In the genomic region with DNA sequence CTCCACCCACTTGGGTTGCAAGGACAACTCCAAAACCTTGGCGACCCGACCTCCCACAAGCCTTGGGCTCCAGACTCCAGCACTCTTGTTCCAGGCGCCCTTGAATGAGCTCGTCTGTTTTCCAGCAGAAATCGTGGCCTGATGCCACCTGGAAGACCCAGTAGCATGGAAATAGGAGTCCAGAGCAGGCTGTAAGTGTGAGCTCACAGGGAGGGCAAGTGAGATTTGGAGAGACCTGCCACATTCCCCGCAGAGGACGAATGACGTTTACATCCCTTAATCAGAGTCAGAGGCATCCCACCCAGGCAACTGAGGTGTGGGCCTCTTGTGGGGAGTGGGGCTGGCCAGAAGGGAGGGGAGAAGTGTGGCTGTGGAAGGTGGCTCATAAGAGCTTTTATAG, we compare ENCODE assay signal across 1 cellular context.
TF ChIP-seq lines count a peak whose summit lies in the region.

No MANE protein-coding gene starts in this region.

TF ChIP-seq in WTC11, 78 proteins besides CTCF, POLR2A, EP300 and RAD21 (continued from another document):
- TF ChIP-seq, protein P1, sequence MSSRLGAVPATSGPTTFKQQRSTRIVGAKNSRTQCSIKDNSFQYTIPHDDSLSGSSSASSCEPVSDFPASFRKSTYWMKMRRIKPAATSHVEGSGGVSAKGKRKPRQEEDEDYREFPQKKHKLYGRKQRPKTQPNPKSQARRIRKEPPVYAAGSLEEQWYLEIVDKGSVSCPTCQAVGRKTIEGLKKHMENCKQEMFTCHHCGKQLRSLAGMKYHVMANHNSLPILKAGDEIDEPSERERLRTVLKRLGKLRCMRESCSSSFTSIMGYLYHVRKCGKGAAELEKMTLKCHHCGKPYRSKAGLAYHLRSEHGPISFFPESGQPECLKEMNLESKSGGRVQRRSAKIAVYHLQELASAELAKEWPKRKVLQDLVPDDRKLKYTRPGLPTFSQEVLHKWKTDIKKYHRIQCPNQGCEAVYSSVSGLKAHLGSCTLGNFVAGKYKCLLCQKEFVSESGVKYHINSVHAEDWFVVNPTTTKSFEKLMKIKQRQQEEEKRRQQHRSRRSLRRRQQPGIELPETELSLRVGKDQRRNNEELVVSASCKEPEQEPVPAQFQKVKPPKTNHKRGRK (CRISPR knock-in tag; IDR thresholded peaks at IDR 0.05; ENCODE audit: borderline replicate concordance): no peak
- TF ChIP-seq, protein P2, sequence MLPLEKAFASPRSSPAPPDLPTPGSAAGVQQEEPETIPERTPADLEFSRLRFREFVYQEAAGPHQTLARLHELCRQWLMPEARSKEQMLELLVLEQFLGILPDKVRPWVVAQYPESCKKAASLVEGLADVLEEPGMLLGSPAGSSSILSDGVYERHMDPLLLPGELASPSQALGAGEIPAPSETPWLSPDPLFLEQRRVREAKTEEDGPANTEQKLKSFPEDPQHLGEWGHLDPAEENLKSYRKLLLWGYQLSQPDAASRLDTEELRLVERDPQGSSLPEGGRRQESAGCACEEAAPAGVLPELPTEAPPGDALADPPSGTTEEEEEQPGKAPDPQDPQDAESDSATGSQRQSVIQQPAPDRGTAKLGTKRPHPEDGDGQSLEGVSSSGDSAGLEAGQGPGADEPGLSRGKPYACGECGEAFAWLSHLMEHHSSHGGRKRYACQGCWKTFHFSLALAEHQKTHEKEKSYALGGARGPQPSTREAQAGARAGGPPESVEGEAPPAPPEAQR (CRISPR knock-in tag; IDR thresholded peaks at IDR 0.05): no peak
- TF ChIP-seq, protein P3, sequence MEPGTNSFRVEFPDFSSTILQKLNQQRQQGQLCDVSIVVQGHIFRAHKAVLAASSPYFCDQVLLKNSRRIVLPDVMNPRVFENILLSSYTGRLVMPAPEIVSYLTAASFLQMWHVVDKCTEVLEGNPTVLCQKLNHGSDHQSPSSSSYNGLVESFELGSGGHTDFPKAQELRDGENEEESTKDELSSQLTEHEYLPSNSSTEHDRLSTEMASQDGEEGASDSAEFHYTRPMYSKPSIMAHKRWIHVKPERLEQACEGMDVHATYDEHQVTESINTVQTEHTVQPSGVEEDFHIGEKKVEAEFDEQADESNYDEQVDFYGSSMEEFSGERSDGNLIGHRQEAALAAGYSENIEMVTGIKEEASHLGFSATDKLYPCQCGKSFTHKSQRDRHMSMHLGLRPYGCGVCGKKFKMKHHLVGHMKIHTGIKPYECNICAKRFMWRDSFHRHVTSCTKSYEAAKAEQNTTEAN (CRISPR knock-in tag; IDR thresholded peaks at IDR 0.05): no peak
- TF ChIP-seq SP1 (CRISPR knock-in tag; conservative IDR thresholded peaks at IDR 0.05) (no peak), RELA (CRISPR knock-in tag; IDR thresholded peaks at IDR 0.05; ENCODE audit: borderline replicate concordance) (no peak), ZNF138 (CRISPR knock-in tag; conservative IDR thresholded peaks at IDR 0.05) (no peak)
- TF ChIP-seq, protein P4, sequence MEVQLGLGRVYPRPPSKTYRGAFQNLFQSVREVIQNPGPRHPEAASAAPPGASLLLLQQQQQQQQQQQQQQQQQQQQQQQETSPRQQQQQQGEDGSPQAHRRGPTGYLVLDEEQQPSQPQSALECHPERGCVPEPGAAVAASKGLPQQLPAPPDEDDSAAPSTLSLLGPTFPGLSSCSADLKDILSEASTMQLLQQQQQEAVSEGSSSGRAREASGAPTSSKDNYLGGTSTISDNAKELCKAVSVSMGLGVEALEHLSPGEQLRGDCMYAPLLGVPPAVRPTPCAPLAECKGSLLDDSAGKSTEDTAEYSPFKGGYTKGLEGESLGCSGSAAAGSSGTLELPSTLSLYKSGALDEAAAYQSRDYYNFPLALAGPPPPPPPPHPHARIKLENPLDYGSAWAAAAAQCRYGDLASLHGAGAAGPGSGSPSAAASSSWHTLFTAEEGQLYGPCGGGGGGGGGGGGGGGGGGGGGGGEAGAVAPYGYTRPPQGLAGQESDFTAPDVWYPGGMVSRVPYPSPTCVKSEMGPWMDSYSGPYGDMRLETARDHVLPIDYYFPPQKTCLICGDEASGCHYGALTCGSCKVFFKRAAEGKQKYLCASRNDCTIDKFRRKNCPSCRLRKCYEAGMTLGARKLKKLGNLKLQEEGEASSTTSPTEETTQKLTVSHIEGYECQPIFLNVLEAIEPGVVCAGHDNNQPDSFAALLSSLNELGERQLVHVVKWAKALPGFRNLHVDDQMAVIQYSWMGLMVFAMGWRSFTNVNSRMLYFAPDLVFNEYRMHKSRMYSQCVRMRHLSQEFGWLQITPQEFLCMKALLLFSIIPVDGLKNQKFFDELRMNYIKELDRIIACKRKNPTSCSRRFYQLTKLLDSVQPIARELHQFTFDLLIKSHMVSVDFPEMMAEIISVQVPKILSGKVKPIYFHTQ (CRISPR knock-in tag; IDR thresholded peaks at IDR 0.05): no peak
